1 cellular context compared by ENCODE assay signal in genomic region chr7:51606601-51607154, GRCh38.
A peak's percentile ranks its signal among the peaks of the same experiment; 100 is the strongest.
TF ChIP-seq lines count a peak whose summit lies in the region.

No MANE protein-coding gene starts in this region.

TF ChIP-seq in HEK293, 187 proteins besides CTCF, POLR2A, EP300 and RAD21 (continued from another document and continues in another):
- TF ChIP-seq ZNF623 (tag by site-specific recombination; IDR thresholded peaks at IDR 0.05) (no peak), ZNF2 (tag by site-specific recombination; IDR thresholded peaks at IDR 0.05) (no peak), ZNF501 (tag by site-specific recombination; IDR thresholded peaks at IDR 0.05) (peak; percentile 74; the same call in 1 of the 2 replicates), ZNF548 (tag by site-specific recombination; IDR thresholded peaks at IDR 0.05) (no peak), TCF7L2 (IDR thresholded peaks at IDR 0.05; ENCODE audit: borderline replicate concordance, low read depth, low read length) (peak; percentile 74; the same call in 1 of the 2 replicates), ZNF777 (tag by site-specific recombination; IDR thresholded peaks at IDR 0.05; ENCODE audit: borderline replicate concordance) (no peak), ZNF768 (tag by site-specific recombination; IDR thresholded peaks at IDR 0.05) (no peak), ZNF626 (tag by site-specific recombination; IDR thresholded peaks at IDR 0.05) (peak; percentile 87), ZNF394 (tag by site-specific recombination; IDR thresholded peaks at IDR 0.05; ENCODE audit: borderline replicate concordance) (peak; percentile 70), EGR2 (tag by site-specific recombination; IDR thresholded peaks at IDR 0.05; ENCODE audit: low read depth) (no peak), ZNF664 (tag by site-specific recombination; IDR thresholded peaks at IDR 0.05) (peak; percentile 49; the same call in 1 of the 2 replicates), YY1 (tag by site-specific recombination; IDR thresholded peaks at IDR 0.05) (peak; percentile 84), TRIM28 (IDR thresholded peaks at IDR 0.05; ENCODE audit: borderline replicate concordance, low read length) (peak; percentile 83; the same call in 1 of the 2 replicates), GLI2 (tag by site-specific recombination; IDR thresholded peaks at IDR 0.05; ENCODE audit: borderline replicate concordance, low read depth) (peak; percentile 96), ZNF629 (tag by site-specific recombination; IDR thresholded peaks at IDR 0.05) (peak; percentile 91), PRDM2 (tag by site-specific recombination; IDR thresholded peaks at IDR 0.05; ENCODE audit: borderline replicate concordance) (no peak), KLF8 (tag by site-specific recombination; IDR thresholded peaks at IDR 0.05) (peak; percentile 71), KLF16 (tag by site-specific recombination; IDR thresholded peaks at IDR 0.05) (peak; percentile 78; the same call in 1 of the 2 replicates), ZNF223 (tag by site-specific recombination; IDR thresholded peaks at IDR 0.05) (no peak), HOXA7 (CRISPR knock-in tag; IDR thresholded peaks at IDR 0.05; ENCODE audit: borderline replicate concordance) (no peak), ZNF510 (tag by site-specific recombination; IDR thresholded peaks at IDR 0.05; ENCODE audit: insufficient replicate concordance) (peak; percentile 65), ZNF146 (tag by site-specific recombination; IDR thresholded peaks at IDR 0.05) (no peak; the same call in 1 of the 2 replicates), ZFP69B (tag by site-specific recombination; IDR thresholded peaks at IDR 0.05) (peak; percentile 77), SALL2 (tag by site-specific recombination; IDR thresholded peaks at IDR 0.05; ENCODE audit: borderline replicate concordance) (no peak), KLF1 (tag by site-specific recombination; IDR thresholded peaks at IDR 0.05) (peak; percentile 55; the same call in 1 of the 2 replicates), ZBTB21 (tag by site-specific recombination; IDR thresholded peaks at IDR 0.05) (peak; percentile 70; the same call in 1 of the 2 replicates), KLF10 (tag by site-specific recombination; IDR thresholded peaks at IDR 0.05) (peak; percentile 64; the same call in 1 of the 2 replicates), ZNF302 (tag by site-specific recombination; IDR thresholded peaks at IDR 0.05; ENCODE audit: low read depth) (no peak), ZNF155 (tag by site-specific recombination; IDR thresholded peaks at IDR 0.05) (no peak), KLF7 (tag by site-specific recombination; IDR thresholded peaks at IDR 0.05; ENCODE audit: borderline replicate concordance) (peak; percentile 79; the same call in 1 of the 2 replicates), ZSCAN5A (tag by site-specific recombination; IDR thresholded peaks at IDR 0.05) (no peak), PRDM6 (tag by site-specific recombination; IDR thresholded peaks at IDR 0.05) (peak; percentile 99), BCL6B (tag by site-specific recombination; IDR thresholded peaks at IDR 0.05) (no peak), ZNF645 (tag by site-specific recombination; IDR thresholded peaks at IDR 0.05) (0 out of 2 replicates have a peak, but pooled peaks have one; percentile 45), ZNF24 (tag by site-specific recombination; IDR thresholded peaks at IDR 0.05) (peak; percentile 93), ZBTB1 (tag by site-specific recombination; IDR thresholded peaks at IDR 0.05) (peak; percentile 48; the same call in 1 of the 2 replicates), ZNF132 (tag by site-specific recombination; IDR thresholded peaks at IDR 0.05; ENCODE audit: borderline replicate concordance) (no peak), ZNF184 (tag by site-specific recombination; IDR thresholded peaks at IDR 0.05) (peak; percentile 80; the same call in 1 of the 2 replicates), ZNF580 (tag by site-specific recombination; IDR thresholded peaks at IDR 0.05) (peak; percentile 89), ZBTB44 (tag by site-specific recombination; IDR thresholded peaks at IDR 0.05) (peak; percentile 43; the same call in 1 of the 2 replicates), MZF1 (tag by site-specific recombination; IDR thresholded peaks at IDR 0.05; ENCODE audit: borderline replicate concordance) (peak; percentile 46; the same call in 1 of the 2 replicates), BCL11B (tag by site-specific recombination; IDR thresholded peaks at IDR 0.05; ENCODE audit: low read depth) (peak; percentile 83; the same call in 1 of the 2 replicates), IKZF3 (tag by site-specific recombination; IDR thresholded peaks at IDR 0.05) (peak; percentile 96), KLF9 (tag by site-specific recombination; IDR thresholded peaks at IDR 0.05; ENCODE audit: low read depth) (no peak), FEZF1 (tag by site-specific recombination; IDR thresholded peaks at IDR 0.05) (peak; percentile 98), GFI1B (tag by site-specific recombination; IDR thresholded peaks at IDR 0.05) (peak; percentile 81), ZNF10 (tag by site-specific recombination; IDR thresholded peaks at IDR 0.05) (peak; percentile 82), ZBTB7A (tag by site-specific recombination; IDR thresholded peaks at IDR 0.05; ENCODE audit: low read depth) (no peak), ZIC2 (tag by site-specific recombination; IDR thresholded peaks at IDR 0.05) (peak; percentile 94), ZXDB (tag by site-specific recombination; IDR thresholded peaks at IDR 0.05) (peak; percentile 93), SP3 (tag by site-specific recombination; IDR thresholded peaks at IDR 0.05) (no peak), PATZ1 (tag by site-specific recombination; IDR thresholded peaks at IDR 0.05) (peak; percentile 49; the same call in 1 of the 2 replicates)
